18 cellular contexts compared by ENCODE assay signal in the genomic region with DNA sequence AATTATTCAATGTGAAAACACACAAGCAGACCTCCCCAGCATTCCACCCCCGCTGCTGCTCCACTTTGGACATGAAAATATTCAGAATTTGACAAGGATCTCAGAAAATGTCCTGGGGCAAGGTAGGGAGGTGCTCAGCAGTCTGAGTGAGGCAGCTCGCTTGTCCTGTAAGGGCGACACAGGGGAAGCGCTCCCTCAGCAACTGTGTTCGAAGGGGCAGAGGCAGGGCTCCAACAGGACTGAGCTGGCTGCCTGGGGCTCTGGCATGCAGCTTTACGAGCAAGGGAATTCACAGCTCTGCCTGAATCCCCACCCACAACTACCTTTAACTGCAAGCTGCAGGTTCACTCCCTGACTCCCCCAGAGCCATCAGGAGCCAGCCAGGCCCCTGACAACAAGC.
DNase-seq lines count a peak whose midpoint lies in the region; FAIRE-seq and TF ChIP-seq lines count a peak whose summit lies in the region.
"Had no signal": no experiment of that assay in that cellular context is flagged by ENCODE, and none has a peak within 500 bp of the region (broad histone marks: within the 10 kb centered on the region; RNA-seq: fewer than 3 reads in every experiment).

No MANE protein-coding gene starts in this region.

- no peak overlapping the region for H3K4me3 ChIP-seq in HUES48 (ENCODE audit: low read depth, low read length)
- H3K4me3 ChIP-seq: esophagus squamous epithelium, ovary, Peyer's patch, suprapubic skin had no signal

- no peaks in the 10 kb centered on the region for H3K36me3 Mint-ChIP-seq in chondrocyte (ENCODE audit: low read depth)
- no peaks in the 10 kb centered on the region for H3K36me3 Mint-ChIP-seq in osteocyte (ENCODE audit: unreplicated experiment)

- no peaks in the 10 kb centered on the region for H3K9me3 Mint-ChIP-seq in chondrocyte (ENCODE audit: low read depth)
- no peaks in the 10 kb centered on the region for H3K9me3 Mint-ChIP-seq in osteocyte (ENCODE audit: unreplicated experiment)
- H3K9me3 Mint-ChIP-seq: activated naive CD4-positive, alpha-beta T cell treated with anti-CD3 and anti-CD28 coated beads, Interleukin-2, amount 50 U/mL, for 24 hours; dendritic cell treated with granulocyte-macrophage colony-stimulating factor and Interleukin-4, amounts not matched to agents 40 ng/mL and 50 ng/mL, for 4 days had no signal

- TF ChIP-seq CTCF in chondrocyte (IDR thresholded peaks at IDR 0.05) (no peak), osteocyte (IDR thresholded peaks at IDR 0.05) (no peak)

- no peak for TF ChIP-seq POLR2A in GM12891 (IDR thresholded peaks at IDR 0.05; ENCODE audit: low read depth, low read length)

- no peak overlapping the region for H3K9ac ChIP-seq in HUES48 (ENCODE audit: low read depth, low read length)

- no peaks in the 10 kb centered on the region for H3K9me3 ChIP-seq in HUES48 (ENCODE audit: control insufficient read depth, insufficient read depth, low read length)
- H3K9me3 ChIP-seq: esophagus squamous epithelium, ovary, Peyer's patch, suprapubic skin had no signal

- H3K4me1 Mint-ChIP-seq in chondrocyte (ENCODE audit: low read depth) (peaks cover 53% of the 10 kb centered on the region), osteocyte (ENCODE audit: unreplicated experiment) (peaks cover 54% of the 10 kb centered on the region)
- H3K4me1 Mint-ChIP-seq: activated naive CD4-positive, alpha-beta T cell treated with anti-CD3 and anti-CD28 coated beads, Interleukin-2, amount 50 U/mL, for 24 hours had no signal

- DNase-seq in chondrocyte (ENCODE audit: low spot score): no peak
- DNase-seq in iPS DF 19.7 (ENCODE audit: low read depth, low spot score): peak; percentile 20
- DNase-seq in osteocyte (ENCODE audit: extremely low spot score, unreplicated experiment): no peak
- DNase-seq in activated CD8-positive, alpha-beta memory T cell treated with anti-CD3 and anti-CD28 coated beads, Interleukin-2, amount 50 U/mL, for 4 hours: no peak
- no peak for DNase-seq in T-helper 9 cell
- no peak for DNase-seq in GM12891 (ENCODE audit: insufficient read length, low spot score)
- no peak for DNase-seq in Ammon's horn (ENCODE audit: low spot score)
- DNase-seq: esophagus squamous epithelium, NCI-H1092 treated with DMSO at 0.1 percent for 48 hours, NCI-H524 treated with DMSO at 0.1 percent for 48 hours, ovary, Peyer's patch had no signal

- H3K4me3 Mint-ChIP-seq in chondrocyte (ENCODE audit: unreplicated experiment): no peak overlapping the region
- H3K4me3 Mint-ChIP-seq in osteocyte (ENCODE audit: unreplicated experiment): peak overlapping the region; percentile 12
- H3K4me3 Mint-ChIP-seq: activated naive CD4-positive, alpha-beta T cell treated with anti-CD3 and anti-CD28 coated beads, Interleukin-2, amount 50 U/mL, for 24 hours; brain; dendritic cell treated with granulocyte-macrophage colony-stimulating factor and Interleukin-4, amounts not matched to agents 40 ng/mL and 50 ng/mL, for 4 days had no signal

- no peaks in the 10 kb centered on the region for H3K27me3 Mint-ChIP-seq in chondrocyte (ENCODE audit: low read depth)
- H3K27me3 Mint-ChIP-seq in osteocyte (ENCODE audit: unreplicated experiment): no peaks in the 10 kb centered on the region
- H3K27me3 Mint-ChIP-seq: activated naive CD4-positive, alpha-beta T cell treated with anti-CD3 and anti-CD28 coated beads, Interleukin-2, amount 50 U/mL, for 24 hours; dendritic cell treated with granulocyte-macrophage colony-stimulating factor and Interleukin-4, amounts not matched to agents 40 ng/mL and 50 ng/mL, for 4 days had no signal

- H3K36me3 ChIP-seq in HUES48 (ENCODE audit: control insufficient read depth, insufficient read depth, low read length): no peaks in the 10 kb centered on the region
- H3K36me3 ChIP-seq: esophagus squamous epithelium, ovary, Peyer's patch, suprapubic skin had no signal

- H3K27ac Mint-ChIP-seq in chondrocyte (ENCODE audit: unreplicated experiment): peak overlapping the region; percentile 71
- H3K27ac Mint-ChIP-seq in osteocyte (ENCODE audit: unreplicated experiment): peak overlapping the region; percentile 68
- H3K27ac Mint-ChIP-seq: activated naive CD4-positive, alpha-beta T cell treated with anti-CD3 and anti-CD28 coated beads, Interleukin-2, amount 50 U/mL, for 24 hours; brain; dendritic cell treated with granulocyte-macrophage colony-stimulating factor and Interleukin-4, amounts not matched to agents 40 ng/mL and 50 ng/mL, for 4 days had no signal

- no peak for FAIRE-seq in GM12891 (lab: Jason Lieb, UNC)

- H3K27ac ChIP-seq in HUES48 (ENCODE audit: low read depth, low read length): peak overlapping the region; percentile 42
- H3K27ac ChIP-seq: esophagus squamous epithelium, HL-60, ovary, Peyer's patch, suprapubic skin had no signal

- no peaks in the 10 kb centered on the region for H3K27me3 ChIP-seq in HUES48 (ENCODE audit: control insufficient read depth, insufficient read depth, low read length)
- H3K27me3 ChIP-seq: esophagus squamous epithelium, ovary, Peyer's patch, suprapubic skin had no signal

- peaks cover 10% of the 10 kb centered on the region for H3K4me1 ChIP-seq in HUES48 (ENCODE audit: control insufficient read depth, insufficient read depth, low read length)
- H3K4me1 ChIP-seq: Peyer's patch had no signal

TF ChIP-seq in GM12891, 5 proteins besides CTCF, POLR2A, EP300 and RAD21:
- TF ChIP-seq SPI1 (IDR thresholded peaks at IDR 0.05; ENCODE audit: low read depth, low read length): no peak
- TF ChIP-seq PAX5 (IDR thresholded peaks at IDR 0.05; ENCODE audit: insufficient read depth, low read length, severe bottlenecking): no peak
- TF ChIP-seq POU2F2 (IDR thresholded peaks at IDR 0.05; ENCODE audit: low read depth, low read length): no peak
- TF ChIP-seq TAF1 (IDR thresholded peaks at IDR 0.05; ENCODE audit: low read depth, low read length): no peak
